ENCODE assay signal across 11 cellular contexts in genomic region chr3:57582470-57583168, GRCh38. TPM values are rescaled to one million over a fixed set of nuclear protein-coding genes. Genes with fewer than 3 reads are reported as not detected.
DNase-seq lines count a peak whose midpoint lies in the region; ATAC-seq, FAIRE-seq and TF ChIP-seq lines count a peak whose summit lies in the region.
"Had no signal": no experiment of that assay in that cellular context is flagged by ENCODE, and none has a peak within 500 bp of the region (broad histone marks: within the 10 kb centered on the region; RNA-seq: fewer than 3 reads in every experiment).

No MANE protein-coding gene starts in this region.

- H3K27me3 ChIP-seq in GM06990 (replicated peaks; ENCODE audit: control insufficient read depth, insufficient read depth, low read length) = no peaks in the 10 kb centered on the region

- peaks cover 5% of the 10 kb centered on the region for H3K36me3 ChIP-seq in GM06990 (ENCODE audit: control insufficient read depth, insufficient read depth, low read length)

- H3K27ac Mint-ChIP-seq in nephron progenitor cell = no peak overlapping the region

- peaks cover 4% of the 10 kb centered on the region; the same call in 1 of the 3 replicates for H3K4me1 ChIP-seq in A549

- DNase-seq in A549 (ENCODE audit: low read depth in 1 of 2, low spot score in 1 of 2) = peak in 1 of 2 experiments; percentile 28
- no peak for DNase-seq in GM06990 (ENCODE audit: extremely low read depth, insufficient read length)
- peak; percentile 24 for DNase-seq in OCI-M1 (lab: John Stamatoyannopoulos, UW)
- no peak for DNase-seq in fibroblast of villous mesenchyme (ENCODE audit: low read depth)
- DNase-seq in activated effector memory CD4-positive, alpha-beta T cell treated with anti-CD3 and anti-CD28 coated beads, Interleukin-2, amount 50 U/mL, for 16 hours = no peak
- DNase-seq in nephron progenitor cell = no peak
- DNase-seq in caudate nucleus (lab: John Stamatoyannopoulos, UW) = no peak
- DNase-seq in AG08395 (ENCODE audit: low spot score) = no peak
- DNase-seq: activated CD4-positive, alpha-beta T cell treated with anti-CD3 and anti-CD28 coated beads, Interleukin-2, amount 50 U/mL, for 4 hours; NCI-H1436 had no signal

- peaks cover 5% of the 10 kb centered on the region for H3K4me1 Mint-ChIP-seq in nephron progenitor cell

- FAIRE-seq in A549 (lab: Jason Lieb, UNC) = no peak
- FAIRE-seq: H54 had no signal

- no peak for TF ChIP-seq POLR2A in A549 (IDR thresholded peaks at IDR 0.05; ENCODE audit: low read length)

- no peaks in the 10 kb centered on the region for H3K9me3 Mint-ChIP-seq in nephron progenitor cell

- H3K36me3 Mint-ChIP-seq in nephron progenitor cell (ENCODE audit: low read depth) = peaks cover 55% of the 10 kb centered on the region

- CTCF ChIA-PET in A549 (lab: Yijun Ruan, JAX) = interaction anchor here (1.6 to 2.0 kb wide), 2 partner anchors 185 to 483 kb away, joined by 4 to 12 read pairs; no protein-coding TSS in a partner anchor

- no peak overlapping the region for H3K4me3 ChIP-seq in A549
- H3K4me3 ChIP-seq in GM06990 (replicated peaks; ENCODE audit: low read depth, low read length) = no peak overlapping the region
- no peak overlapping the region for H3K4me3 ChIP-seq in fibroblast of villous mesenchyme (ENCODE audit: low read depth, low read length)

- POLR2A ChIA-PET in A549 (lab: Yijun Ruan, JAX) = no interaction called here

- peak; percentile 30 to 32; a peak in 2 of 5 replicates for TF ChIP-seq RAD21 in A549 (conservative IDR thresholded peaks at IDR 0.05 in 1 of 2, IDR thresholded peaks at IDR 0.05 in 1 of 2)

- TF ChIP-seq CTCF in A549 (IDR thresholded peaks at IDR 0.05) = no peak; the same call in 2 of the 3 replicates
- TF ChIP-seq CTCF in GM06990 (IDR thresholded peaks at IDR 0.05; ENCODE audit: insufficient read depth, low read length, poor library complexity, severe bottlenecking) = peak; percentile 37
- peak; percentile 19 for TF ChIP-seq CTCF in fibroblast of villous mesenchyme (IDR thresholded peaks at IDR 0.05; ENCODE audit: insufficient read depth, low read depth, low read length)
- no peak for TF ChIP-seq CTCF in nephron progenitor cell (IDR thresholded peaks at IDR 0.05)

- WGBS in A549 (ENCODE audit: missing lambda C conversion rate) = 88% methylated on average over 7 of the region's 7 CpGs

- H3K27me3 Mint-ChIP-seq in nephron progenitor cell (ENCODE audit: low read depth, poor library complexity) = no peaks in the 10 kb centered on the region

- no peak for TF ChIP-seq EP300 in A549 (IDR thresholded peaks at IDR 0.05)

- H3K4me2 ChIP-seq in A549 = no peak overlapping the region

- peak; percentile 72 to 80; a peak in 4 of 6 replicates for ATAC-seq in A549

- no peak overlapping the region for H3K4me3 Mint-ChIP-seq in nephron progenitor cell

- no peaks in the 10 kb centered on the region for H3K9me3 ChIP-seq in A549

- H3K27ac ChIP-seq in A549 (no peak overlapping the region), caudate nucleus (ENCODE audit: low read depth, low read length) (no peak overlapping the region)

TF ChIP-seq in A549, 52 proteins besides CTCF, POLR2A, EP300 and RAD21:
- TF ChIP-seq CHD4 (IDR thresholded peaks at IDR 0.05; ENCODE audit: borderline replicate concordance) (no peak), BCL3 (IDR thresholded peaks at IDR 0.05) (no peak), POLR2AphosphoS2 (conservative IDR thresholded peaks at IDR 0.05; ENCODE audit: low read length) (no peak), ESRRA (IDR thresholded peaks at IDR 0.05; ENCODE audit: borderline replicate concordance, low read length) (no peak)
- TF ChIP-seq, protein P1, sequence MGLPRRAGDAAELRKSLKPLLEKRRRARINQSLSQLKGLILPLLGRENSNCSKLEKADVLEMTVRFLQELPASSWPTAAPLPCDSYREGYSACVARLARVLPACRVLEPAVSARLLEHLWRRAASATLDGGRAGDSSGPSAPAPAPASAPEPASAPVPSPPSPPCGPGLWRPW (IDR thresholded peaks at IDR 0.05) = no peak

RNA-seq across cellular contexts. Expression of gene ARF4, which starts 14.5 kb away (rescaled TPM):
- polyA plus RNA-seq in A549 (2011; rRNA removed) (222 and 262 TPM in 2 replicates), A549 (2017; fragmentation: RNase III; extraction: RNeasy Plus Mini Kit Qiagen cat#74134 plus additional on column Dnase treatment) (129 to 136 TPM (median 133 TPM) in 3 replicates)
- polyA plus RNA-seq in A549 (2012; cell fraction: cytosol; rRNA removed) = 60.4 and 75.3 TPM in 2 replicates
- 63.8 and 68.3 TPM in 2 replicates for polyA plus RNA-seq in A549 (2012; cell fraction: nucleus; rRNA removed)
- polyA minus RNA-seq in A549 (2011; rRNA and poly(A)+ RNA removed) = 209 and 300 TPM in 2 replicates
- total RNA-seq in fibroblast of villous mesenchyme = 365 and 531 TPM in 2 replicates

RNA-seq across cellular contexts. Expression of gene PDE12, which starts 26.5 kb away (rescaled TPM):
- polyA plus RNA-seq in A549 (2011; rRNA removed) = 12.9 and 14.4 TPM in 2 replicates
- polyA plus RNA-seq in A549 (2012; cell fraction: cytosol; rRNA removed) = 10.2 and 13.0 TPM in 2 replicates
- polyA plus RNA-seq in A549 (2012; cell fraction: nucleus; rRNA removed) = 10.0 and 14.0 TPM in 2 replicates
- 12.6 to 12.9 TPM (median 12.7 TPM) in 3 replicates for polyA plus RNA-seq in A549 (2017; fragmentation: RNase III; extraction: RNeasy Plus Mini Kit Qiagen cat#74134 plus additional on column Dnase treatment)
- 34.2 and 35.3 TPM in 2 replicates for polyA minus RNA-seq in A549 (2011; rRNA and poly(A)+ RNA removed)
- 19.0 and 25.0 TPM in 2 replicates for total RNA-seq in fibroblast of villous mesenchyme

RNA-seq across cellular contexts. Expression of gene DNAH12, which starts 38.5 kb away (rescaled TPM):
- 0.09 and 0.20 TPM in 2 replicates for polyA plus RNA-seq in A549 (2011; rRNA removed)
- polyA plus RNA-seq in A549 (2012; cell fraction: cytosol; rRNA removed) = not detected in 2 replicates
- polyA plus RNA-seq in A549 (2012; cell fraction: nucleus; rRNA removed) = 0.02 and 0.07 TPM in 2 replicates
- 0.05 to 0.13 TPM (median 0.05 TPM) in 3 replicates for polyA plus RNA-seq in A549 (2017; fragmentation: RNase III; extraction: RNeasy Plus Mini Kit Qiagen cat#74134 plus additional on column Dnase treatment)
- 0.04 TPM in 1 of 2 replicates, not detected in the other for polyA minus RNA-seq in A549 (2011; rRNA and poly(A)+ RNA removed)
- total RNA-seq in fibroblast of villous mesenchyme = under 0.01 TPM in 2 replicates

Comparison
In these comparisons a context has a peak if more than half of its experiments do, and no peak if none do; other contexts are left out.
1. CTCF ChIP-seq: peak in GM06990 (single experiment) and fibroblast of villous mesenchyme (single experiment); none in A549 (single experiment) and nephron progenitor cell (single experiment).